Comparison of ENCODE assay signal across 8 cellular contexts in genomic region chr22:41446057-41446501, GRCh38. TPM values are rescaled to one million over a fixed set of nuclear protein-coding genes. Genes with fewer than 3 reads are reported as not detected.
A peak's percentile ranks its signal among the peaks of the same experiment; 100 is the strongest.
DNase-seq lines count a peak whose midpoint lies in the region; ATAC-seq and TF ChIP-seq lines count a peak whose summit lies in the region.

No MANE protein-coding gene starts in this region.

- peak overlapping the region; percentile 98 for H3K27ac ChIP-seq in OCI-LY1 (ENCODE audit: low read depth, low read length, poor library complexity, severe bottlenecking)
- peak overlapping the region; percentile 99 for H3K27ac ChIP-seq in caudate nucleus (ENCODE audit: low read depth, low read length)
- H3K27ac ChIP-seq in tibial nerve = peak overlapping the region; percentile 95 to 99 (median 98)

- TF ChIP-seq CTCF in OCI-LY1 (IDR thresholded peaks at IDR 0.05; ENCODE audit: low read length) (no peak), tibial nerve (IDR thresholded peaks at IDR 0.05) (no peak)

- peak overlapping the region; percentile 95 for H3K9ac ChIP-seq in OCI-LY1 (ENCODE audit: low read length)

- H3K9me2 ChIP-seq in OCI-LY1 (ENCODE audit: low read depth, low read length) = no peaks in the 10 kb centered on the region

- no peaks in the 10 kb centered on the region for H3F3A ChIP-seq in OCI-LY1 (ENCODE audit: insufficient read depth, low read length)

- no peak for TF ChIP-seq POLR2A in tibial nerve (IDR thresholded peaks at IDR 0.05)

- H3K9me3 ChIP-seq in OCI-LY1 (ENCODE audit: low read length) (no peaks in the 10 kb centered on the region), tibial nerve (no peaks in the 10 kb centered on the region)

- DNase-seq in ELR (ENCODE audit: low read depth) (peak; percentile 43), caudate nucleus (lab: John Stamatoyannopoulos, UW) (peak in 9 of 61 donors; percentile 13 to 60 (median 45)), lung microvascular endothelial cell (ENCODE audit: low read depth in 2 of 2) (peak; percentile 16 to 29), tibial nerve (ENCODE audit: low spot score in 2 of 2) (no peak), cerebellar nuclear complex (lab: John Stamatoyannopoulos, UW) (no peak), D341Med (ENCODE audit: low spot score) (no peak)

- H4K20me1 ChIP-seq in OCI-LY1 (ENCODE audit: insufficient read depth, low read length) = no peaks in the 10 kb centered on the region

- H3K36me3 ChIP-seq in OCI-LY1 (ENCODE audit: insufficient read depth, low read length) = peaks cover 16% of the 10 kb centered on the region; the same call in 1 of the 2 replicates
- H3K36me3 ChIP-seq in tibial nerve = peaks cover 0 to 12% (median 0%) of the 10 kb centered on the region in 3 donors

- no peaks in the 10 kb centered on the region for H3K27me3 ChIP-seq in OCI-LY1 (ENCODE audit: insufficient read depth, low read length)
- H3K27me3 ChIP-seq in tibial nerve = no peaks in the 10 kb centered on the region

- no peak for ATAC-seq in HG02763 (IDR thresholded peaks at IDR 0.05; ENCODE audit: unreplicated experiment)

- peak overlapping the region; percentile 92 for H3K4me2 ChIP-seq in OCI-LY1 (ENCODE audit: low read length)

- H3K4me1 ChIP-seq in OCI-LY1 (ENCODE audit: insufficient read depth, low read length, severe bottlenecking) (peaks cover 34% of the 10 kb centered on the region), tibial nerve (peaks cover 0 to 41% (median 26%) of the 10 kb centered on the region in 4 donors)

- TF ChIP-seq EP300 in tibial nerve (IDR thresholded peaks at IDR 0.05) = no peak

- H3K4me3 ChIP-seq in OCI-LY1 (ENCODE audit: low read depth, low read length, poor library complexity, severe bottlenecking) (peak overlapping the region; percentile 87), tibial nerve (peak overlapping the region; percentile 75 to 94 (median 91))

- H2AFZ ChIP-seq in OCI-LY1 (ENCODE audit: low read length) = no peak overlapping the region

- 0% methylated on average over 18 to 31 of the region's 34 CpGs for WGBS in tibial nerve, 2 donors

- peaks cover 37% of the 10 kb centered on the region for H3K79me2 ChIP-seq in OCI-LY1 (ENCODE audit: insufficient read depth, low read length)

RNA-seq across cellular contexts. Expression of gene TOB2, which starts 0.5 kb away (rescaled TPM):
- total RNA-seq in lung microvascular endothelial cell (11.6 and 16.5 TPM in 2 replicates), tibial nerve (10 to 100 TPM; 50.8 to 67.3 (median 56.9) TPM)

RNA-seq across cellular contexts. Expression of gene PHF5A, which starts 22.4 kb away (rescaled TPM):
- total RNA-seq in lung microvascular endothelial cell = 63.2 and 66.1 TPM in 2 replicates
- total RNA-seq in tibial nerve = 10 to 100 TPM; 32.6 to 51.5 (median 36.4) TPM

RNA-seq across cellular contexts. Expression of gene ACO2, which starts 22.8 kb away (rescaled TPM):
- total RNA-seq in lung microvascular endothelial cell = 60.4 and 81.0 TPM in 2 replicates
- total RNA-seq in tibial nerve = 10 to 100 TPM; 69.9 to 91.1 (median 76.4) TPM

Comparison
In these comparisons a context has a peak if more than half of its experiments do, and no peak if none do; other contexts are left out.
1. DNase-seq: peak in ELR (single experiment) and lung microvascular endothelial cell (2 of 2); none in tibial nerve (0 of 2), cerebellar nuclear complex (0 of 2) and D341Med (single experiment).
2. Peak in every context shown above with its lines, with median percentiles within 50 percentile points of each other: H3K27ac ChIP-seq.